8 cellular contexts compared by ENCODE assay signal in genomic region chr10:79446451-79447020, GRCh38. TPM values are rescaled to one million over a fixed set of nuclear protein-coding genes. Genes with fewer than 3 reads are reported as not detected.
DNase-seq lines count a peak whose midpoint lies in the region; TF ChIP-seq lines count a peak whose summit lies in the region.

No MANE protein-coding gene starts in this region.

- H4K20me1 ChIP-seq in BLaER1 treated with 17β-estradiol and CSF1 and Interleukin-3, amounts not matched to agents 10 nM and 100 nM: peaks cover 27 to 33% (median 32%) of the 10 kb centered on the region in 11 experiments

- peaks cover 26 to 64% (median 57%) of the 10 kb centered on the region in 10 experiments for H3K4me1 ChIP-seq in BLaER1 treated with 17β-estradiol and CSF1 and Interleukin-3, amounts not matched to agents 10 nM and 100 nM
- peaks cover 11 to 52% (median 39%) of the 10 kb centered on the region in 6 donors for H3K4me1 ChIP-seq in spleen

- WGBS in spleen, 5 donors: 20 to 28% (median 23%) methylated on average over 25 to 35 of the region's 35 CpGs

- peak overlapping the region in 5 of 11 experiments; percentile 31 to 61 (median 54); a peak in 7 of 22 replicates for H3K27ac ChIP-seq in BLaER1 treated with 17β-estradiol and CSF1 and Interleukin-3, amounts not matched to agents 10 nM and 100 nM
- peak overlapping the region in 7 of 8 donors; percentile 61 to 91 (median 85) for H3K27ac ChIP-seq in spleen

- peak overlapping the region in 10 of 11 experiments; percentile 28 to 88 (median 60); a peak in 13 of 22 replicates for H3K9ac ChIP-seq in BLaER1 treated with 17β-estradiol and CSF1 and Interleukin-3, amounts not matched to agents 10 nM and 100 nM

- no peak for TF ChIP-seq CTCF in astrocyte of the cerebellum (IDR thresholded peaks at IDR 0.05; ENCODE audit: low read depth, low read length, missing control alignments)
- no peak for TF ChIP-seq CTCF in spleen (IDR thresholded peaks at IDR 0.05 in 8 of 11, conservative IDR thresholded peaks at IDR 0.05 in 3 of 11)

- in situ Hi-C loops in astrocyte of the cerebellum (cut with HindIII; ENCODE audit: low sequenced_read_pairs): no loop called here

- H3K9me3 ChIP-seq in BLaER1 treated with 17β-estradiol and CSF1 and Interleukin-3, amounts not matched to agents 10 nM and 100 nM (replicated peaks in 1 of 11): no peaks in the 10 kb centered on the region
- no peaks in the 10 kb centered on the region for H3K9me3 ChIP-seq in spleen

- peak overlapping the region; percentile 68 to 85 (median 80) for H3K4me3 ChIP-seq in BLaER1 treated with 17β-estradiol and CSF1 and Interleukin-3, amounts not matched to agents 10 nM and 100 nM
- H3K4me3 ChIP-seq in astrocyte of the cerebellum (ENCODE audit: low read depth, low read length) (peak overlapping the region; percentile 89), spleen (peak overlapping the region; percentile 27 to 97 (median 86))

- H3K27me3 ChIP-seq in BLaER1 treated with 17β-estradiol and CSF1 and Interleukin-3, amounts not matched to agents 10 nM and 100 nM: no peaks in the 10 kb centered on the region
- H3K27me3 ChIP-seq in spleen (replicated peaks in 1 of 7): peaks cover 0 to 6% (median 0%) of the 10 kb centered on the region in 7 donors

- TF ChIP-seq POLR2A in spleen (IDR thresholded peaks at IDR 0.05): no peak

- peaks cover 0 to 13% (median 3%) of the 10 kb centered on the region in 11 experiments; a peak in 5 of 22 replicates for H3K36me3 ChIP-seq in BLaER1 treated with 17β-estradiol and CSF1 and Interleukin-3, amounts not matched to agents 10 nM and 100 nM
- H3K36me3 ChIP-seq in spleen: no peaks in the 10 kb centered on the region

- intact Hi-C loops in spleen (cut with DNase I; ENCODE audit: low total_unique reads): loop anchor here (10.0 kb wide), 1 partner anchor 758 kb away; the partner anchor contains the start of gene ANXA11

- peak overlapping the region; percentile 76 to 97 (median 91) for H3K4me2 ChIP-seq in BLaER1 treated with 17β-estradiol and CSF1 and Interleukin-3, amounts not matched to agents 10 nM and 100 nM

- peak; percentile 46 for DNase-seq in NCI-H524 treated with DMSO at 0.1 percent for 48 hours (lab: John Stamatoyannopoulos, UW)
- DNase-seq in astrocyte of the cerebellum (ENCODE audit: low read depth): no peak
- peak; percentile 64 for DNase-seq in iPS-NIHi7 (ENCODE audit: extremely low spot score)
- DNase-seq in spleen: peak; percentile 92
- no peak for DNase-seq in NCI-H187 treated with DMSO at 0.1 percent for 48 hours (lab: John Stamatoyannopoulos, UW)
- no peak for DNase-seq in GF-D8 (lab: John Stamatoyannopoulos, UW)
- no peak for DNase-seq in MV-4-11 (lab: John Stamatoyannopoulos, UW)

RNA-seq across cellular contexts. Expression of gene ZCCHC24, which starts 1.1 kb away (rescaled TPM):
- 10 to 100 TPM; 12.6 to 34.1 (median 27.1) TPM for total RNA-seq in spleen
- 10 to 100 TPM in 1 of 3 donors, 1 to 10 TPM in 2; 4.9 to 11.8 (median 5.8) TPM for polyA plus RNA-seq in spleen

Comparison
In these comparisons a context has a peak if more than half of its experiments do, and no peak if none do; other contexts are left out.
1. DNase-seq: peak in NCI-H524 treated with DMSO at 0.1 percent for 48 hours (single experiment), iPS-NIHi7 (single experiment) and spleen (single experiment); none in astrocyte of the cerebellum (single experiment), NCI-H187 treated with DMSO at 0.1 percent for 48 hours (single experiment), GF-D8 (single experiment) and MV-4-11 (single experiment).
2. Peak in every context shown above with its lines, with median percentiles within 50 percentile points of each other: H3K4me3 ChIP-seq.